1 cellular context compared by ENCODE assay signal in the genomic region with DNA sequence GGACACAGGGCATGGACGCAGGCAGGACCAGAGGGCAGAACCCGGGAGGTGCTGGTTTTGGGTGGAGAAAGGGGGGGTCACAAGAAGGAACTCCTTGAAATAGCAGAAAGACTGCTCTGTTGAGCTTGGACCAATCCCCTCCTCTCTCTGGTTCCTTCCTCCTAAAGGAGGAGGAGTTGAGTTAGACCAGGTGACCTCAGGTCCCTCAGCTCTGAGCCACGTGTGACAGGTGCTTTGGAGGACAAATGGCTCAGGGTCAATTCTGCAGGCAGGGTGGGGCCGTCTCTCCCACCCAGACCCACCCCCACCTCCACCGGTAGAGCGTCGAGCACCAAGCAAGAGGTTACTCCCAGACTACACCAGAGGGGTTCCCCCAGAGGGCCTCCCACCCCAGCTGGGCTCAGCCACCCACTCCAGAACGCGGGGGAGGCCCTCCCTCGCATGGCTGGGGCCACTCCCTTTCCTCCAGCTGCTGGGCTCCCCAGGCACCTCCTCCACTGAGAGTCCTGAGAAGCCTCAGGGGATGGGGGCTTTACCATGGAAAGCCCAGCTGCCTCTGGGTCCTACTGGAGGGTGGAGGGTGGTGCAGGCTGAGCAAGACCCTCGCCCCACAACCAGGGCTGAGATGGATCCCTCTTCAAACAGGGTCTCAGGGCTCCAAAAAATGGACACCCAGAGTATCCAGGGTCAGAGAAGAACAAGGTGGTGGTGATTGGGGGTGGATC.
A peak's percentile ranks its signal among the peaks of the same experiment; 100 is the strongest.
TF ChIP-seq lines count a peak whose summit lies in the region.

No MANE protein-coding gene starts in this region.

TF ChIP-seq in A549, 52 proteins besides CTCF, POLR2A, EP300 and RAD21 (continued from another document):
- TF ChIP-seq, protein P1, sequence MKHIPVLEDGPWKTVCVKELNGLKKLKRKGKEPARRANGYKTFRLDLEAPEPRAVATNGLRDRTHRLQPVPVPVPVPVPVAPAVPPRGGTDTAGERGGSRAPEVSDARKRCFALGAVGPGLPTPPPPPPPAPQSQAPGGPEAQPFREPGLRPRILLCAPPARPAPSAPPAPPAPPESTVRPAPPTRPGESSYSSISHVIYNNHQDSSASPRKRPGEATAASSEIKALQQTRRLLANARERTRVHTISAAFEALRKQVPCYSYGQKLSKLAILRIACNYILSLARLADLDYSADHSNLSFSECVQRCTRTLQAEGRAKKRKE (CRISPR knock-in tag; IDR thresholded peaks at IDR 0.05; ENCODE audit: low read depth), result no peak
- no peak for TF ChIP-seq JUN (IDR thresholded peaks at IDR 0.05)
- no peak for TF ChIP-seq CHD2 (IDR thresholded peaks at IDR 0.05; ENCODE audit: low read length, partially characterized antibody)
- TF ChIP-seq HDAC2 (IDR thresholded peaks at IDR 0.05), result no peak
- 0 out of 2 replicates have a peak, but pooled peaks have one; percentile 33 for TF ChIP-seq TFCP2L1 (CRISPR knock-in tag; IDR thresholded peaks at IDR 0.05)
- TF ChIP-seq, protein P2, sequence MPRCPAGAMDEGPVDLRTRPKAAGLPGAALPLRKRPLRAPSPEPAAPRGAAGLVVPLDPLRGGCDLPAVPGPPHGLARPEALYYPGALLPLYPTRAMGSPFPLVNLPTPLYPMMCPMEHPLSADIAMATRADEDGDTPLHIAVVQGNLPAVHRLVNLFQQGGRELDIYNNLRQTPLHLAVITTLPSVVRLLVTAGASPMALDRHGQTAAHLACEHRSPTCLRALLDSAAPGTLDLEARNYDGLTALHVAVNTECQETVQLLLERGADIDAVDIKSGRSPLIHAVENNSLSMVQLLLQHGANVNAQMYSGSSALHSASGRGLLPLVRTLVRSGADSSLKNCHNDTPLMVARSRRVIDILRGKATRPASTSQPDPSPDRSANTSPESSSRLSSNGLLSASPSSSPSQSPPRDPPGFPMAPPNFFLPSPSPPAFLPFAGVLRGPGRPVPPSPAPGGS (IDR thresholded peaks at IDR 0.05), result no peak
- no peak for TF ChIP-seq POLR2AphosphoS2 (conservative IDR thresholded peaks at IDR 0.05; ENCODE audit: low read length)
- TF ChIP-seq MYC (IDR thresholded peaks at IDR 0.05; ENCODE audit: borderline replicate concordance, low read length), result 0 out of 2 replicates have a peak, but pooled peaks have one; percentile 47
- no peak for TF ChIP-seq RARB (CRISPR knock-in tag; IDR thresholded peaks at IDR 0.05)
- TF ChIP-seq KDM5A (IDR thresholded peaks at IDR 0.05), result no peak
